In genomic region chr10:85831422-85831821, GRCh38 we compare ENCODE assay signal across 24 cellular contexts.
DNase-seq lines count a peak whose midpoint lies in the region; ATAC-seq, FAIRE-seq and TF ChIP-seq lines count a peak whose summit lies in the region.
"Had no signal": no experiment of that assay in that cellular context is flagged by ENCODE, and none has a peak within 500 bp of the region (broad histone marks: within the 10 kb centered on the region; RNA-seq: fewer than 3 reads in every experiment).

No MANE protein-coding gene starts in this region.

- POLR2A ChIA-PET in HepG2 (lab: Yijun Ruan, JAX) (no interaction called here), K562 (lab: Yijun Ruan, JAX) (no interaction called here)

- H3K4me1 ChIP-seq in HepG2 (ENCODE audit: insufficient read depth, low read length) = no peaks in the 10 kb centered on the region
- H3K4me1 ChIP-seq in right lobe of liver = no peaks in the 10 kb centered on the region
- H3K4me1 ChIP-seq in K562 (replicated peaks in 1 of 2; ENCODE audit: control insufficient read depth in 2 of 2, insufficient read depth in 2 of 2, low read length in 2 of 2) = no peaks in the 10 kb centered on the region
- H3K4me1 ChIP-seq: BE2C, BLaER1 had no signal

- H3K79me2 ChIP-seq in HepG2 (ENCODE audit: insufficient read depth, low read length) (no peaks in the 10 kb centered on the region), K562 (ENCODE audit: control insufficient read depth, insufficient read depth, low read length) (no peaks in the 10 kb centered on the region)

- H3K27ac ChIP-seq in HepG2 (ENCODE audit: extremely low read length, insufficient read depth, low read length) (no peak overlapping the region), right lobe of liver (no peak overlapping the region), K562 (ENCODE audit: extremely low read depth, low read depth, low read length) (no peak overlapping the region)
- H3K27ac ChIP-seq: 22Rv1, BLaER1 had no signal

- H3K4me2 ChIP-seq in HepG2 (ENCODE audit: low read depth, low read length) (no peak overlapping the region), K562 (ENCODE audit: insufficient read depth, low read length) (no peak overlapping the region)
- H3K4me2 ChIP-seq: BLaER1 had no signal

- H3K9me1 ChIP-seq in K562 (ENCODE audit: control insufficient read depth, insufficient read depth, low read length) = no peaks in the 10 kb centered on the region

- intact Hi-C loops in HepG2 (cut with micrococcal nuclease; ENCODE audit: unreplicated experiment) = no loop called here
- intact Hi-C loops in right lobe of liver (cut with DNase I) = no loop called here
- intact Hi-C loops in K562 (cut with micrococcal nuclease) = no loop called here

- H2AFZ ChIP-seq in HepG2 (ENCODE audit: low read length) = no peak overlapping the region
- H2AFZ ChIP-seq in K562 (ENCODE audit: low read depth, low read length) = no peak overlapping the region

- 0% methylated on average over 3 of the region's 3 CpGs for WGBS in HepG2 (ENCODE audit: low lambda C conversion rate)
- 49% methylated on average over 3 of the region's 3 CpGs for WGBS in right lobe of liver (ENCODE audit: insufficient coverage, low coverage, low lambda C conversion rate, missing lambda C conversion rate)
- WGBS in K562 (ENCODE audit: insufficient coverage, low coverage, missing lambda C conversion rate) = 0% methylated on average over 3 of the region's 3 CpGs

- no peak for DNase-seq in HepG2 (ENCODE audit: low spot score)
- no peak for DNase-seq in right lobe of liver
- no peak for DNase-seq in K562 (ENCODE audit: extremely low read depth in 1 of 4, low spot score in 3 of 4)
- no peak for DNase-seq in dermis blood vessel endothelial cell
- DNase-seq: ACHN; BE2C; C1 segment of cervical spinal cord; CD4-positive, alpha-beta memory T cell; CD4-positive, CD25-positive, alpha-beta regulatory T cell; CD8-positive, alpha-beta memory T cell; COR-L47; DMS 273 treated with DMSO at 0.1 percent for 48 hours; DMS153; DMS53; DMS79; DND-41; EL; GDM1 had no signal

- H3K36me3 ChIP-seq in HepG2 (replicated peaks in 1 of 2; ENCODE audit: control insufficient read depth in 1 of 2, insufficient read depth in 2 of 2, low read length in 2 of 2) = no peaks in the 10 kb centered on the region
- H3K36me3 ChIP-seq in right lobe of liver = no peaks in the 10 kb centered on the region
- no peaks in the 10 kb centered on the region for H3K36me3 ChIP-seq in K562 (ENCODE audit: control insufficient read depth, insufficient read depth, low read length)
- H3K36me3 ChIP-seq: BE2C, BLaER1 had no signal

- TF ChIP-seq CTCF in HepG2 (CRISPR knock-in tag; IDR thresholded peaks at IDR 0.05) = no peak
- no peak for TF ChIP-seq CTCF in right lobe of liver (IDR thresholded peaks at IDR 0.05)
- no peak for TF ChIP-seq CTCF in K562 (IDR thresholded peaks at IDR 0.05 in 2 of 3, conservative IDR thresholded peaks at IDR 0.05 in 1 of 3; ENCODE audit: insufficient read depth in 2 of 3, low read depth in 1 of 3, low read length in 3 of 3)

- ATAC-seq in HepG2 (no peak), right lobe of liver (no peak), K562 (no peak), GM21825 (IDR thresholded peaks at IDR 0.05; ENCODE audit: unreplicated experiment) (no peak)
- ATAC-seq: GM12878 had no signal

- BruUV-seq in HepG2 (replicated peaks; lab: Mats Ljungman, UMichigan) (no TSS peak), K562 (replicated peaks; lab: Mats Ljungman, UMichigan) (no TSS peak)

- no peak overlapping the region for H3K9ac ChIP-seq in HepG2 (ENCODE audit: insufficient read depth, low read depth, low read length)
- H3K9ac ChIP-seq in K562 (ENCODE audit: insufficient read depth in 1 of 2, low read depth in 2 of 2, low read length in 2 of 2) = no peak overlapping the region
- H3K9ac ChIP-seq: BLaER1 had no signal

- no peak for TF ChIP-seq RAD21 in HepG2 (CRISPR knock-in tag; IDR thresholded peaks at IDR 0.05)
- no peak for TF ChIP-seq RAD21 in K562 (CRISPR knock-in tag; conservative IDR thresholded peaks at IDR 0.05 in 1 of 2, IDR thresholded peaks at IDR 0.05 in 1 of 2)

- no peak for TF ChIP-seq POLR2A in HepG2 (IDR thresholded peaks at IDR 0.05; ENCODE audit: insufficient read depth in 1 of 2, low read depth in 2 of 2, low read length in 2 of 2)
- no peak for TF ChIP-seq POLR2A in right lobe of liver (IDR thresholded peaks at IDR 0.05)
- TF ChIP-seq POLR2A in K562 (conservative IDR thresholded peaks at IDR 0.05) = no peak

- TF ChIP-seq EP300 in HepG2 (IDR thresholded peaks at IDR 0.05; ENCODE audit: low read depth in 2 of 2, low read length in 2 of 2) (no peak), HepG2 (CRISPR knock-in tag; IDR thresholded peaks at IDR 0.05; ENCODE audit: borderline replicate concordance) (no peak), K562 (IDR thresholded peaks at IDR 0.05; ENCODE audit: low read length) (no peak)

- CTCF ChIA-PET in HepG2 (lab: Yijun Ruan, JAX; ENCODE audit: low intra/inter-chr PET ratio, low total read pairs) (no interaction called here), K562 (lab: Yijun Ruan, JAX; ENCODE audit: low intra/inter-chr PET ratio) (no interaction called here)

- H4K20me1 ChIP-seq in HepG2 (ENCODE audit: insufficient read depth, low read length) (no peaks in the 10 kb centered on the region), K562 (replicated peaks; ENCODE audit: control insufficient read depth, insufficient read depth, low read length) (no peaks in the 10 kb centered on the region)
- H4K20me1 ChIP-seq: BLaER1 had no signal

- FAIRE-seq in HepG2 (lab: Jason Lieb, UNC) (no peak), K562 (lab: Jason Lieb, UNC) (no peak)
- FAIRE-seq: GM12878, GM12892, GM18507 had no signal

- H3K4me3 ChIP-seq in HepG2 (replicated peaks in 1 of 3; ENCODE audit: insufficient read depth in 1 of 3, low read depth in 2 of 3, low read length in 3 of 3) (no peak overlapping the region), right lobe of liver (no peak overlapping the region), K562 (no peak overlapping the region)
- H3K4me3 ChIP-seq: BLaER1, GM12878 had no signal

- in situ Hi-C loops in HepG2 (cut with HindIII; ENCODE audit: extremely low pct_ligation_motif_present, low pct_unique_long_range_greater_than_20kb) (no loop called here), K562 (cut with MboI) (no loop called here)

- H3K27me3 ChIP-seq in HepG2 (ENCODE audit: control insufficient read depth in 1 of 2, insufficient read depth in 2 of 2, low read length in 2 of 2) = no peaks in the 10 kb centered on the region
- no peaks in the 10 kb centered on the region for H3K27me3 ChIP-seq in right lobe of liver
- no peaks in the 10 kb centered on the region for H3K27me3 ChIP-seq in K562 (ENCODE audit: control insufficient read depth in 2 of 2, insufficient read depth in 2 of 2, low read length in 2 of 2)
- H3K27me3 ChIP-seq: BE2C, BLaER1 had no signal

- H3K9me3 ChIP-seq in HepG2 (ENCODE audit: low read length) (no peaks in the 10 kb centered on the region), right lobe of liver (no peaks in the 10 kb centered on the region), K562 (replicated peaks; ENCODE audit: control insufficient read depth, insufficient read depth, low read depth, low read length) (no peaks in the 10 kb centered on the region)
- H3K9me3 ChIP-seq: BE2C had no signal

TF ChIP-seq in HepG2, 621 proteins besides CTCF, POLR2A, EP300 and RAD21:
- TF ChIP-seq HNRNPK (IDR thresholded peaks at IDR 0.05; ENCODE audit: low read depth, low read length, poor library complexity, severe bottlenecking) (no peak), MAFF (IDR thresholded peaks at IDR 0.05; ENCODE audit: low read depth, low read length) (peak; percentile 52; the same call in 1 of the 2 replicates), MAFK (conservative IDR thresholded peaks at IDR 0.05 in 1 of 2, IDR thresholded peaks at IDR 0.05 in 1 of 2; ENCODE audit: low read length in 2 of 2) (peak; percentile 48 to 78; a peak in 3 of 4 replicates)

TF ChIP-seq in K562, 482 proteins besides CTCF, POLR2A, EP300 and RAD21:
- TF ChIP-seq PRPF4 (IDR thresholded peaks at IDR 0.05; ENCODE audit: insufficient read depth, low read depth, low read length, poor library complexity, severe bottlenecking) (no peak), E2F3 (CRISPR knock-in tag; IDR thresholded peaks at IDR 0.05) (no peak), ZNF316 (IDR thresholded peaks at IDR 0.05) (peak; percentile 79), C11orf30 (IDR thresholded peaks at IDR 0.05; ENCODE audit: low read depth) (peak; percentile 54), MAFG (tag; conservative IDR thresholded peaks at IDR 0.05) (0 out of 2 replicates have a peak, but pooled peaks have one; percentile 31)

Comparison
In these comparisons a context has a peak if more than half of its experiments do, and no peak if none do; other contexts are left out.
1. Of the 241 proteins assayed by ChIP-seq in both HepG2 and K562: peak only in HepG2: MAFF and MAFK; only in K562: MAFG; in both: none; in neither: 238.